Comparison of ENCODE assay signal across 24 cellular contexts in genomic region chr1:231553320-231553719, GRCh38.
"Had no signal": no experiment of that assay in that cellular context is flagged by ENCODE, and none has a peak within 500 bp of the region (broad histone marks: within the 10 kb centered on the region; RNA-seq: fewer than 3 reads in every experiment).

No MANE protein-coding gene starts in this region.

- H3K4me1 Mint-ChIP-seq: neural progenitor cell had no signal

- H3K9me3 Mint-ChIP-seq: nephron; neural progenitor cell; stimulated activated naive CD8-positive, alpha-beta T cell treated with anti-CD3 and anti-CD28 coated beads, Interleukin-15, amount 100 ng/mL, for 72 hours had no signal

- H3K27ac Mint-ChIP-seq: naive thymus-derived CD4-positive, alpha-beta T cell; nephron; neural progenitor cell; progenitor cell of endocrine pancreas; stimulated activated naive CD8-positive, alpha-beta T cell treated with anti-CD3 and anti-CD28 coated beads, Interleukin-15, amount 100 ng/mL, for 72 hours had no signal

- DNase-seq: dorsolateral prefrontal cortex; effector CD4-positive, alpha-beta T cell; foreskin fibroblast; heart left ventricle; kidney; mammary epithelial cell; mesendoderm; midbrain; naive thymus-derived CD4-positive, alpha-beta T cell; right lobe of liver; small intestine; stimulated activated CD4-positive, alpha-beta T cell treated with anti-CD3 and anti-CD28 coated beads, Interleukin-12 subunit alpha, Interleukin-12 subunit beta, amount 100 ng/mL, for 4 hours; stimulated activated CD4-positive, alpha-beta T cell treated with anti-CD3 and anti-CD28 coated beads, Interleukin-1b, Interleukin-23, amount 100 ng/mL, for 48 hours; stimulated activated CD4-positive, alpha-beta T cell treated with anti-CD3 and anti-CD28 coated beads, Interleukin-4, amount 100 ng/mL, for 1 hour; stimulated activated CD8-positive, alpha-beta memory T cell treated with anti-CD3 and anti-CD28 coated beads, Interleukin-4, amount 100 ng/mL, for 48 hours; stimulated activated naive CD4-positive, alpha-beta T cell; stimulated activated naive CD8-positive, alpha-beta T cell treated with anti-CD3 and anti-CD28 coated beads, Interleukin-15, amount 100 ng/mL, for 72 hours; trophoblast cell had no signal

- H3K27me3 Mint-ChIP-seq: naive thymus-derived CD4-positive, alpha-beta T cell; progenitor cell of endocrine pancreas; stimulated activated naive CD8-positive, alpha-beta T cell treated with anti-CD3 and anti-CD28 coated beads, Interleukin-15, amount 100 ng/mL, for 72 hours had no signal

- ATAC-seq: esophagus mucosa; gastroesophageal sphincter; left lobe of liver; naive thymus-derived CD4-positive, alpha-beta T cell; right lobe of liver; stimulated activated naive CD8-positive, alpha-beta T cell treated with anti-CD3 and anti-CD28 coated beads, Interleukin-15, amount 100 ng/mL, for 72 hours had no signal

- H3K4me3 Mint-ChIP-seq: naive thymus-derived CD4-positive, alpha-beta T cell; nephron; neural progenitor cell; stimulated activated naive CD8-positive, alpha-beta T cell treated with anti-CD3 and anti-CD28 coated beads, Interleukin-15, amount 100 ng/mL, for 72 hours had no signal
